ENCODE assay signal across 10 cellular contexts in genomic region chr22:38310518-38311330, GRCh38. TPM values are rescaled to one million over a fixed set of nuclear protein-coding genes. Genes with fewer than 3 reads are reported as not detected.
DNase-seq lines count a peak whose midpoint lies in the region; ATAC-seq and TF ChIP-seq lines count a peak whose summit lies in the region.
"Had no signal": no experiment of that assay in that cellular context is flagged by ENCODE, and none has a peak within 500 bp of the region (broad histone marks: within the 10 kb centered on the region; RNA-seq: fewer than 3 reads in every experiment).

No MANE protein-coding gene starts in this region.

- no peak for DNase-seq in Right ventricle myocardium inferior (ENCODE audit: missing footprints)
- no peak for DNase-seq in cardiac septum (ENCODE audit: low spot score)
- DNase-seq in cerebellar cortex (ENCODE audit: low spot score): peak; percentile 57
- no peak for DNase-seq in vagina (ENCODE audit: extremely low spot score in 2 of 2)
- DNase-seq in DMS114 treated with DMSO at 0.1 percent for 48 hours (lab: John Stamatoyannopoulos, UW; ENCODE audit: unreplicated experiment): no peak
- no peak for DNase-seq in SIG-M5 (lab: John Stamatoyannopoulos, UW)
- DNase-seq: NCI-H524; stimulated activated naive CD8-positive, alpha-beta T cell treated with anti-CD3 and anti-CD28 coated beads, Interleukin-15, Interleukin-2, amounts not matched to agents 100 U/mL and 50 U/mL, for 24 hours had no signal

- H3K27ac ChIP-seq in mucosa of rectum (ENCODE audit: low read depth in 2 of 2, low read length in 2 of 2): peak overlapping the region; percentile 2 to 40
- peak overlapping the region; percentile 99 for H3K27ac ChIP-seq in vagina

- H3K4me1 ChIP-seq in mucosa of rectum (ENCODE audit: control insufficient read depth in 2 of 2, insufficient read depth in 2 of 2, low read length in 2 of 2) (peaks cover 42 to 55% of the 10 kb centered on the region in 2 donors), vagina (peaks cover 95% of the 10 kb centered on the region)

- H3K27me3 ChIP-seq in mucosa of rectum (ENCODE audit: control insufficient read depth in 2 of 2, insufficient read depth in 2 of 2, low read length in 2 of 2) (no peaks in the 10 kb centered on the region), vagina (no peaks in the 10 kb centered on the region)

- intact Hi-C loops in Right ventricle myocardium inferior (cut with DNase I): no loop called here
- intact Hi-C loops in cardiac septum (cut with DNase I): no loop called here
- intact Hi-C loops in vagina (cut with DNase I): no loop called here

- no peak for TF ChIP-seq POLR2A in vagina (IDR thresholded peaks at IDR 0.05)

- ATAC-seq in Right ventricle myocardium inferior (peak; percentile 13), GM18502 (IDR thresholded peaks at IDR 0.05; ENCODE audit: poor library complexity, unreplicated experiment) (no peak)
- ATAC-seq: stimulated activated naive CD8-positive, alpha-beta T cell treated with anti-CD3 and anti-CD28 coated beads, Interleukin-15, Interleukin-2, amounts not matched to agents 100 U/mL and 50 U/mL, for 24 hours had no signal

- H3K9ac ChIP-seq in mucosa of rectum (ENCODE audit: low read depth in 1 of 2, low read length in 2 of 2): no peak overlapping the region

- H3K9me3 ChIP-seq in mucosa of rectum (ENCODE audit: control insufficient read depth in 2 of 2, low read length in 2 of 2) (no peaks in the 10 kb centered on the region), vagina (no peaks in the 10 kb centered on the region)

- H3K36me3 ChIP-seq in mucosa of rectum (ENCODE audit: control insufficient read depth in 2 of 2, insufficient read depth in 2 of 2, low read length in 2 of 2) (peaks cover 7 to 25% of the 10 kb centered on the region in 2 donors), vagina (peaks cover 0 to 7% of the 10 kb centered on the region in 2 donors)

- H3K4me3 ChIP-seq in mucosa of rectum (ENCODE audit: low read length in 2 of 2) (no peak overlapping the region), vagina (no peak overlapping the region)

- no peak for TF ChIP-seq CTCF in vagina (IDR thresholded peaks at IDR 0.05)

RNA-seq across cellular contexts. Expression of gene CSNK1E, which starts 6.5 kb away (rescaled TPM):
- total RNA-seq in Right ventricle myocardium inferior (55.4 TPM), cardiac septum (95.7 TPM), vagina (162 TPM)

RNA-seq across cellular contexts. Expression of gene TMEM184B, which starts 37.9 kb away (rescaled TPM):
- total RNA-seq in Right ventricle myocardium inferior (43.1 TPM), cardiac septum (58.1 TPM), vagina (50.8 TPM)
